In genomic region chr5:150181035-150181434, GRCh38 we compare ENCODE assay signal across 15 cellular contexts. TPM values are rescaled to one million over a fixed set of nuclear protein-coding genes. Genes with fewer than 3 reads are reported as not detected.
DNase-seq lines count a peak whose midpoint lies in the region; ATAC-seq and TF ChIP-seq lines count a peak whose summit lies in the region.
"Had no signal": no experiment of that assay in that cellular context is flagged by ENCODE, and none has a peak within 500 bp of the region (broad histone marks: within the 10 kb centered on the region; RNA-seq: fewer than 3 reads in every experiment).

No MANE protein-coding gene starts in this region.

- H3T11ph ChIP-seq in H9 (ENCODE audit: low read length) = no peak overlapping the region

- no peak overlapping the region for H2BK12ac ChIP-seq in H9 (ENCODE audit: insufficient read length, low read depth, low read length)

- H3K23me2 ChIP-seq in H9 (ENCODE audit: insufficient read length, low read depth, low read length, poor library complexity, severe bottlenecking) = no peaks in the 10 kb centered on the region

- H3K4me3 ChIP-seq in OCI-LY3 (ENCODE audit: low read length) = no peak overlapping the region
- H3K4me3 ChIP-seq in fibroblast of mammary gland (ENCODE audit: control insufficient read depth, low read depth, low read length) = no peak overlapping the region
- no peak overlapping the region for H3K4me3 ChIP-seq in neural progenitor cell
- H3K4me3 ChIP-seq in uterus = no peak overlapping the region

- no peak overlapping the region for H3K56ac ChIP-seq in H9 (ENCODE audit: insufficient read length, low read depth, low read length)

- H2AK5ac ChIP-seq in H9 (ENCODE audit: insufficient read length, low read length) = no peak overlapping the region

- peaks cover 28% of the 10 kb centered on the region for H3K4me1 Mint-ChIP-seq in neural progenitor cell
- peaks cover 8 to 13% of the 10 kb centered on the region in 2 experiments for H3K4me1 Mint-ChIP-seq in H9
- H3K4me1 Mint-ChIP-seq: activated B cell treated with CpG ODN at 0.5 μM for 24 hours had no signal

- no peak overlapping the region for H3K18ac ChIP-seq in H9 (ENCODE audit: insufficient read length, low read depth, low read length)

- TF ChIP-seq CTCF in OCI-LY3 (IDR thresholded peaks at IDR 0.05; ENCODE audit: low read depth, low read length) (no peak), fibroblast of mammary gland (conservative IDR thresholded peaks at IDR 0.05; ENCODE audit: control insufficient read depth, insufficient read depth, low read depth, low read length) (no peak), neural progenitor cell (IDR thresholded peaks at IDR 0.05) (no peak), uterus (IDR thresholded peaks at IDR 0.05) (no peak), H9 (conservative IDR thresholded peaks at IDR 0.05) (no peak)

- H3K9me3 Mint-ChIP-seq in neural progenitor cell (peaks cover 2% of the 10 kb centered on the region), H9 (no peaks in the 10 kb centered on the region; a peak in 1 of 5 replicates)
- H3K9me3 Mint-ChIP-seq: activated B cell treated with CpG ODN at 0.5 μM for 24 hours had no signal

- H3K4me3 Mint-ChIP-seq in neural progenitor cell (peak overlapping the region; percentile 12), H9 (no peak overlapping the region)
- H3K4me3 Mint-ChIP-seq: activated B cell treated with CpG ODN at 0.5 μM for 24 hours had no signal

- no peak overlapping the region for H3K4ac ChIP-seq in H9 (ENCODE audit: low read depth, low read length)

- H3K27ac Mint-ChIP-seq in neural progenitor cell (peak overlapping the region; percentile 88), H9 (no peak overlapping the region)
- H3K27ac Mint-ChIP-seq: activated B cell treated with CpG ODN at 0.5 μM for 24 hours had no signal

- no peak overlapping the region for H2BK120ac ChIP-seq in H9 (ENCODE audit: low read depth, low read length, poor library complexity, severe bottlenecking)

- H2BK20ac ChIP-seq in H9 (ENCODE audit: low read depth, low read length, poor library complexity, severe bottlenecking) = no peak overlapping the region

- no peak overlapping the region for H4K5ac ChIP-seq in H9 (ENCODE audit: insufficient read length, low read depth, low read length)

- no peak overlapping the region for H4K91ac ChIP-seq in H9 (ENCODE audit: insufficient read length, low read depth, low read length)

- H3K4me1 ChIP-seq in OCI-LY3 (ENCODE audit: low read length) (peaks cover 9% of the 10 kb centered on the region; the same call in 1 of the 2 replicates), neural progenitor cell (peaks cover 9% of the 10 kb centered on the region), uterus (peaks cover 0 to 9% of the 10 kb centered on the region in 2 donors), H9 (ENCODE audit: insufficient read depth, low read length) (peaks cover 2% of the 10 kb centered on the region; the same call in 1 of the 2 replicates)

- no peaks in the 10 kb centered on the region for H3K9me3 ChIP-seq in OCI-LY3 (ENCODE audit: insufficient read depth, low read length)
- no peaks in the 10 kb centered on the region for H3K9me3 ChIP-seq in neural progenitor cell (ENCODE audit: low read depth)
- no peaks in the 10 kb centered on the region for H3K9me3 ChIP-seq in uterus
- no peaks in the 10 kb centered on the region for H3K9me3 ChIP-seq in H9 (ENCODE audit: control insufficient read depth, low read depth, low read length)
- H3K9me3 ChIP-seq: neutrophil, SK-N-SH had no signal

- H4K8ac ChIP-seq in H9 (replicated peaks; ENCODE audit: insufficient read length, low read depth, low read length) = no peak overlapping the region

- H3K27me3 ChIP-seq in OCI-LY3 (ENCODE audit: low read depth, low read length) (no peaks in the 10 kb centered on the region), neural progenitor cell (peaks cover 8% of the 10 kb centered on the region), uterus (no peaks in the 10 kb centered on the region), H9 (ENCODE audit: insufficient read depth, low read length) (peaks cover 2% of the 10 kb centered on the region; the same call in 1 of the 2 replicates)
- H3K27me3 ChIP-seq: neutrophil had no signal

- H3K4me2 ChIP-seq in OCI-LY3 (ENCODE audit: low read length) = no peak overlapping the region
- no peak overlapping the region for H3K4me2 ChIP-seq in neural progenitor cell
- H3K4me2 ChIP-seq in H9 (ENCODE audit: insufficient read depth, insufficient read length, low read length) = no peak overlapping the region
- H3K4me2 ChIP-seq: SK-N-SH had no signal

- no CpG with 5 or more reads among the region's 6 CpGs for WGBS in H9 (ENCODE audit: extremely low coverage, insufficient read length, low lambda C conversion rate)

- ATAC-seq in GM19023 (IDR thresholded peaks at IDR 0.05; ENCODE audit: unreplicated experiment) = no peak

- DNase-seq in fibroblast of mammary gland (ENCODE audit: low read depth) (peak; percentile 70), neural progenitor cell (ENCODE audit: low spot score) (no peak), uterus (no peak), H9 (no peak)
- no peak for DNase-seq in activated CD4-positive, alpha-beta T cell treated with anti-CD3 and anti-CD28 coated beads for 4 hours
- DNase-seq: activated B cell treated with CpG ODN at 0.5 μM for 24 hours; COR-L47; islet precursor cell; NCI-H1417; NCI-H748 treated with DMSO at 0.1 percent for 48 hours; SK-N-SH; stimulated activated CD4-positive, alpha-beta T cell treated with anti-CD3 and anti-CD28 coated beads, Interleukin-1b, Interleukin-23, amount 100 ng/mL, for 48 hours had no signal

- no peak overlapping the region; the same call in 1 of the 2 replicates for H3K14ac ChIP-seq in H9 (ENCODE audit: insufficient read depth, low read length)

- H2AFZ ChIP-seq in OCI-LY3 (ENCODE audit: low read depth, low read length) (peak overlapping the region; percentile 74; the same call in 1 of the 2 replicates), neural progenitor cell (replicated peaks) (no peak overlapping the region), H9 (ENCODE audit: low read length) (no peak overlapping the region)

- no peak overlapping the region for H2BK15ac ChIP-seq in H9 (ENCODE audit: low read depth, low read length)

- no peaks in the 10 kb centered on the region for H3K79me2 ChIP-seq in OCI-LY3 (ENCODE audit: low read length)
- H3K79me2 ChIP-seq in neural progenitor cell (ENCODE audit: low read depth) = no peaks in the 10 kb centered on the region
- H3K79me2 ChIP-seq in H9 (ENCODE audit: insufficient read depth, low read length) = no peaks in the 10 kb centered on the region

- intact Hi-C loops in uterus (cut with DNase I; ENCODE audit: low total_unique reads) = no loop called here

- H3K36me3 Mint-ChIP-seq in neural progenitor cell (no peaks in the 10 kb centered on the region), H9 (ENCODE audit: insufficient read depth in 1 of 3, low read depth in 3 of 3) (no peaks in the 10 kb centered on the region; a peak in 1 of 7 replicates)

- H3K23ac ChIP-seq in H9 (ENCODE audit: insufficient read length, low read depth, low read length) = no peak overlapping the region

- no peaks in the 10 kb centered on the region for H4K20me1 ChIP-seq in OCI-LY3 (ENCODE audit: insufficient read depth, low read length)
- no peaks in the 10 kb centered on the region for H4K20me1 ChIP-seq in neural progenitor cell (ENCODE audit: low read depth)
- H4K20me1 ChIP-seq in H9 (ENCODE audit: control insufficient read depth, insufficient read depth, insufficient read length) = no peaks in the 10 kb centered on the region

- no peak overlapping the region for H2BK5ac ChIP-seq in H9 (ENCODE audit: insufficient read length, low read length)

- no peaks in the 10 kb centered on the region for H3F3A ChIP-seq in neural progenitor cell (ENCODE audit: low read depth)

- H3K27ac ChIP-seq in OCI-LY3 (ENCODE audit: low read length) (no peak overlapping the region), neural progenitor cell (no peak overlapping the region), uterus (peak overlapping the region; percentile 68 to 81), H9 (ENCODE audit: insufficient read length, low read depth, low read length) (no peak overlapping the region)
- H3K27ac ChIP-seq: neutrophil had no signal

- no peak overlapping the region for H3K9ac ChIP-seq in OCI-LY3 (ENCODE audit: low read length)
- no peak overlapping the region for H3K9ac ChIP-seq in neural progenitor cell
- no peak overlapping the region for H3K9ac ChIP-seq in H9 (ENCODE audit: extremely low read depth, insufficient read length, low read length)
- H3K9ac ChIP-seq: SK-N-SH had no signal

- H3K36me3 ChIP-seq in OCI-LY3 (replicated peaks; ENCODE audit: low read depth, low read length) (no peaks in the 10 kb centered on the region), neural progenitor cell (no peaks in the 10 kb centered on the region), uterus (no peaks in the 10 kb centered on the region)
- H3K36me3 ChIP-seq: neutrophil had no signal

- no peak for TF ChIP-seq POLR2A in uterus (IDR thresholded peaks at IDR 0.05)

- H3K79me1 ChIP-seq in H9 (ENCODE audit: insufficient read depth, low read depth, low read length, poor library complexity, severe bottlenecking) = no peaks in the 10 kb centered on the region

- peaks cover 9% of the 10 kb centered on the region for H3K27me3 Mint-ChIP-seq in neural progenitor cell (ENCODE audit: insufficient read depth, low read depth)
- H3K27me3 Mint-ChIP-seq in H9 (ENCODE audit: low read depth) = peaks cover 61% of the 10 kb centered on the region

RNA-seq across cellular contexts. Expression of gene SLC6A7, which starts 8.8 kb away (rescaled TPM):
- total RNA-seq in neural progenitor cell (ENCODE audit: low replicate concordance) = not detected in 2 replicates
- total RNA-seq in uterus = not detected
- not detected in 2 replicates for total RNA-seq in H9 (2021)
- total RNA-seq: activated B cell treated with CpG ODN at 0.5 μM for 24 hours had no signal

RNA-seq across cellular contexts. Expression of gene CDX1, which starts 14.5 kb away (rescaled TPM):
- total RNA-seq in neural progenitor cell (ENCODE audit: low replicate concordance) (not detected in 2 replicates), uterus (under 1 TPM; 0.29 to 0.77 (median 0.38) TPM), H9 (2021) (0.22 TPM in 1 of 2 replicates, not detected in the other)
- total RNA-seq: activated B cell treated with CpG ODN at 0.5 μM for 24 hours had no signal

RNA-seq across cellular contexts. Expression of gene PDGFRB, which starts 25.4 kb away (rescaled TPM):
- 8.9 and 16.6 TPM in 2 replicates for total RNA-seq in neural progenitor cell (ENCODE audit: low replicate concordance)
- total RNA-seq in uterus = 100 to 1,000 TPM in 3 of 4 donors, 10 to 100 TPM in 1; 60.2 to 378 (median 235) TPM
- total RNA-seq in H9 (2021) = 2.2 and 3.9 TPM in 2 replicates

Comparison
In these comparisons a context has a peak if more than half of its experiments do, and no peak if none do; other contexts are left out.
1. H3K27ac ChIP-seq: peak in uterus (2 of 2); none in OCI-LY3 (single experiment), neural progenitor cell (single experiment) and H9 (single experiment).